In the genomic region with DNA sequence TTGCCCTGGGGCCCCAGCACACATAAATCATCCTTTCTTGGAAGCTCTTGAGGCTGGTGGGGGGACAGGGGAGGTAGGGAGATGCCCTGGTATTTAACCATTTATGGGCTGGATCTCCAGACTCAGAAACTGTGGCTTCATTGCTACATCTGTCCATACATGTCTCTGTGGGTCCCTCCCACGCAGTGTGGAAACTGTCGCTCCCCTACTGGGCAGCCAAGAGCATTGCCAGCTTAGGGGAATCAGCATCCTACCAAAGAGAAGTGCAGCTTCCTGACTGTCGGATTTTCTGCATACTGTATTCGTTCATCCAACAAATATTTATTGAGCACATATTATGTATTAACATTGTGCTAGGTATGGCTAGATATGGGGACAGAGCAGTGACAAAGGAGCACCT, we compare ENCODE assay signal across 1 cellular context.
TF ChIP-seq lines count a peak whose summit lies in the region.

No MANE protein-coding gene starts in this region.

TF ChIP-seq in HepG2, 621 proteins besides CTCF, POLR2A, EP300 and RAD21:
- TF ChIP-seq ZKSCAN8 (CRISPR knock-in tag; IDR thresholded peaks at IDR 0.05; ENCODE audit: borderline replicate concordance) (no peak), JARID2 (CRISPR knock-in tag; IDR thresholded peaks at IDR 0.05; ENCODE audit: insufficient replicate concordance) (no peak), ZNF629 (CRISPR knock-in tag; conservative IDR thresholded peaks at IDR 0.05) (no peak), HOXA7 (CRISPR knock-in tag; IDR thresholded peaks at IDR 0.05) (no peak), ZNF703 (CRISPR knock-in tag; IDR thresholded peaks at IDR 0.05; ENCODE audit: borderline replicate concordance) (no peak), SMYD3 (CRISPR knock-in tag; IDR thresholded peaks at IDR 0.05) (no peak), RNF2 (conservative IDR thresholded peaks at IDR 0.05; ENCODE audit: low read depth) (no peak), HOXA5 (CRISPR knock-in tag; IDR thresholded peaks at IDR 0.05) (no peak), FOXP1 (IDR thresholded peaks at IDR 0.05) (no peak), FOXP1 (CRISPR knock-in tag; IDR thresholded peaks at IDR 0.05) (no peak), ZNF564 (CRISPR knock-in tag; IDR thresholded peaks at IDR 0.05) (no peak), ZBTB38 (CRISPR knock-in tag; IDR thresholded peaks at IDR 0.05) (no peak), ZEB1 (IDR thresholded peaks at IDR 0.05; ENCODE audit: insufficient replicate concordance, low read depth) (no peak)
- TF ChIP-seq, protein P1, sequence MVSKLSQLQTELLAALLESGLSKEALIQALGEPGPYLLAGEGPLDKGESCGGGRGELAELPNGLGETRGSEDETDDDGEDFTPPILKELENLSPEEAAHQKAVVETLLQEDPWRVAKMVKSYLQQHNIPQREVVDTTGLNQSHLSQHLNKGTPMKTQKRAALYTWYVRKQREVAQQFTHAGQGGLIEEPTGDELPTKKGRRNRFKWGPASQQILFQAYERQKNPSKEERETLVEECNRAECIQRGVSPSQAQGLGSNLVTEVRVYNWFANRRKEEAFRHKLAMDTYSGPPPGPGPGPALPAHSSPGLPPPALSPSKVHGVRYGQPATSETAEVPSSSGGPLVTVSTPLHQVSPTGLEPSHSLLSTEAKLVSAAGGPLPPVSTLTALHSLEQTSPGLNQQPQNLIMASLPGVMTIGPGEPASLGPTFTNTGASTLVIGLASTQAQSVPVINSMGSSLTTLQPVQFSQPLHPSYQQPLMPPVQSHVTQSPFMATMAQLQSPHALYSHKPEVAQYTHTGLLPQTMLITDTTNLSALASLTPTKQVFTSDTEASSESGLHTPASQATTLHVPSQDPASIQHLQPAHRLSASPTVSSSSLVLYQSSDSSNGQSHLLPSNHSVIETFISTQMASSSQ (IDR thresholded peaks at IDR 0.05; ENCODE audit: low read depth): no peak
- TF ChIP-seq, protein P1 (CRISPR knock-in tag; IDR thresholded peaks at IDR 0.05; ENCODE audit: borderline replicate concordance): no peak
- TF ChIP-seq, protein P2, sequence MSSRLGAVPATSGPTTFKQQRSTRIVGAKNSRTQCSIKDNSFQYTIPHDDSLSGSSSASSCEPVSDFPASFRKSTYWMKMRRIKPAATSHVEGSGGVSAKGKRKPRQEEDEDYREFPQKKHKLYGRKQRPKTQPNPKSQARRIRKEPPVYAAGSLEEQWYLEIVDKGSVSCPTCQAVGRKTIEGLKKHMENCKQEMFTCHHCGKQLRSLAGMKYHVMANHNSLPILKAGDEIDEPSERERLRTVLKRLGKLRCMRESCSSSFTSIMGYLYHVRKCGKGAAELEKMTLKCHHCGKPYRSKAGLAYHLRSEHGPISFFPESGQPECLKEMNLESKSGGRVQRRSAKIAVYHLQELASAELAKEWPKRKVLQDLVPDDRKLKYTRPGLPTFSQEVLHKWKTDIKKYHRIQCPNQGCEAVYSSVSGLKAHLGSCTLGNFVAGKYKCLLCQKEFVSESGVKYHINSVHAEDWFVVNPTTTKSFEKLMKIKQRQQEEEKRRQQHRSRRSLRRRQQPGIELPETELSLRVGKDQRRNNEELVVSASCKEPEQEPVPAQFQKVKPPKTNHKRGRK (CRISPR knock-in tag; IDR thresholded peaks at IDR 0.05): no peak
- TF ChIP-seq, protein P3, sequence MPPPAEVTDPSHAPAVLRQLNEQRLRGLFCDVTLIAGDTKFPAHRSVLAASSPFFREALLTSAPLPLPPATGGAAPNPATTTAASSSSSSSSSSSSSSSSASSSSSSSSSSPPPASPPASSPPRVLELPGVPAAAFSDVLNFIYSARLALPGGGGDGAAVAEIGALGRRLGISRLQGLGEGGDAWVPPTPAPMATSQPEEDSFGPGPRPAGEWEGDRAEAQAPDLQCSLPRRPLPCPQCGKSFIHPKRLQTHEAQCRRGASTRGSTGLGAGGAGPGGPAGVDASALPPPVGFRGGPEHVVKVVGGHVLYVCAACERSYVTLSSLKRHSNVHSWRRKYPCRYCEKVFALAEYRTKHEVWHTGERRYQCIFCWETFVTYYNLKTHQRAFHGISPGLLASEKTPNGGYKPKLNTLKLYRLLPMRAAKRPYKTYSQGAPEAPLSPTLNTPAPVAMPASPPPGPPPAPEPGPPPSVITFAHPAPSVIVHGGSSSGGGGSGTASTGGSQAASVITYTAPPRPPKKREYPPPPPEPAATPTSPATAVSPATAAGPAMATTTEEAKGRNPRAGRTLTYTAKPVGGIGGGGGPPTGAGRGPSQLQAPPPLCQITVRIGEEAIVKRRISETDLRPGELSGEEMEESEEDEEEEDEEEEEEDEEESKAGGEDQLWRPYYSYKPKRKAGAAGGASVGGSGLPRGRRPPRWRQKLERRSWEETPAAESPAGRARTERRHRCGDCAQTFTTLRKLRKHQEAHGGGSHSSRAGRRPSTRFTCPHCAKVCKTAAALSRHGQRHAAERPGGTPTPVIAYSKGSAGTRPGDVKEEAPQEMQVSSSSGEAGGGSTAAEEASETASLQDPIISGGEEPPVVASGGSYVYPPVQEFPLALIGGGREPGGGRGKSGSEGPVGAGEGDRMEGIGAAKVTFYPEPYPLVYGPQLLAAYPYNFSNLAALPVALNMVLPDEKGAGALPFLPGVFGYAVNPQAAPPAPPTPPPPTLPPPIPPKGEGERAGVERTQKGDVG (CRISPR knock-in tag; IDR thresholded peaks at IDR 0.05; ENCODE audit: borderline replicate concordance): no peak
